20 cellular contexts compared by ENCODE assay signal in the genomic region with DNA sequence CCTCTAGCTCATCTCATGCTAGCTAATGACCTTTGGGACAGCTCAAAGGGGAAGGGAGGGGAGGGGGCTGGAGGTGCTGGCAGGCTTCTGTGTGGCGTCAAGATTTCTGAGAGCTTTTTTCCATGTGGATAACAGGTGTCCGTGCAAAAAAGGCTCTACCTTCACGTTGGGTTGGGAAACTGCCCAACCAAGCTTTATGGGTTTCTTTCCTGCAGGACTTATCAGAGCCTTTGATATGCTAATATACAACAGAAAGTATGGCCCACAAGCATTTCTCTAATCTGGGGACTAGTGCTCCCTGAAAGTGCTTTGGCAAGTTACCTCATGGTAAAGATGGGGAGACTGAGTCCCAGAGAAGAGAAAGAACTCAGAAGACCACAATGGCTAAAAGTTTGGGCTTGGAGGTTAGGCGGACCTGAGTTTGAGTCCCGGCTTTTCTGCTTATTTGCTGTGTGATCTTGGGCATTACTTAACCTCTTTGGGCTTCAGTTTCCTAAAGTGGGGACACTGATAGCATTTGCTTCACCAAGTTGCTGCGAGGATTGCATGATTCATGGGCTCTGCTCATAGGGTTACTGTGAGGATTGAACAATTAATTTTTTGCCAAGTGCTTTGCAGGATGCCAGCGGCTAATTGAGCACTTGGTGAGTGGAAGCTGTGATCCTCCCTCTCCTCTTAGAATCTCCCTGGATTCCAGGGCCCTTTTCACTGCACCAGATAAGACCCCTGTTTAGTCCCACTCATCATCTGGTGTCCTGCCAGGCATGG. TPM values are rescaled to one million over a fixed set of nuclear protein-coding genes. Genes with fewer than 3 reads are reported as not detected.
DNase-seq lines count a peak whose midpoint lies in the region; ATAC-seq and TF ChIP-seq lines count a peak whose summit lies in the region.
"Had no signal": no experiment of that assay in that cellular context is flagged by ENCODE, and none has a peak within 500 bp of the region (broad histone marks: within the 10 kb centered on the region; RNA-seq: fewer than 3 reads in every experiment).

No MANE protein-coding gene starts in this region.

- no peaks in the 10 kb centered on the region for H3K79me2 ChIP-seq in neural progenitor cell (ENCODE audit: low read depth)

- H3K4me1 ChIP-seq in esophagus (ENCODE audit: control insufficient read depth in 2 of 2, insufficient read depth in 2 of 2, low read length in 1 of 2) = peaks cover 2 to 14% of the 10 kb centered on the region in 2 donors
- H3K4me1 ChIP-seq in neural progenitor cell = peaks cover 30% of the 10 kb centered on the region

- H4K20me1 ChIP-seq in neural progenitor cell (ENCODE audit: low read depth) = no peaks in the 10 kb centered on the region

- WGBS in esophagus, 2 donors = 56 to 61% methylated on average over 7 of the region's 7 CpGs

- no peak overlapping the region for H3K9ac ChIP-seq in neural progenitor cell

- intact Hi-C loops in CD4-positive, alpha-beta T cell (cut with DNase I, micrococcal nuclease) = loop anchor here in 1 of 2 experiments (10.0 kb wide), 1 partner anchor 362 kb away; a partner anchor contains a TSS

- peaks cover 19% of the 10 kb centered on the region for H3F3A ChIP-seq in neural progenitor cell (ENCODE audit: low read depth)

- H3K4me2 ChIP-seq in neural progenitor cell = no peak overlapping the region
- H3K4me2 ChIP-seq: GM23338 had no signal

- no peaks in the 10 kb centered on the region for H3K27me3 ChIP-seq in esophagus (ENCODE audit: control insufficient read depth in 1 of 2, insufficient read depth in 2 of 2, low read length in 2 of 2)
- no peaks in the 10 kb centered on the region for H3K27me3 ChIP-seq in neural progenitor cell
- peaks cover 6% of the 10 kb centered on the region for H3K27me3 ChIP-seq in CD4-positive, alpha-beta T cell (ENCODE audit: control insufficient read depth, insufficient read depth, low read length)
- H3K27me3 ChIP-seq: cardiac muscle cell had no signal

- H3K4me1 Mint-ChIP-seq in neural progenitor cell (peaks cover 53% of the 10 kb centered on the region), endothelial cell (ENCODE audit: unreplicated experiment) (peaks cover 21% of the 10 kb centered on the region)
- peaks cover 8% of the 10 kb centered on the region for H3K4me1 Mint-ChIP-seq in CD4-positive, alpha-beta T cell (ENCODE audit: low read depth)

- DNase-seq in AG20443 (ENCODE audit: low spot score) (peak; percentile 30), neural progenitor cell (ENCODE audit: low spot score) (no peak), endothelial cell (ENCODE audit: low spot score) (no peak), NCI-H1694 treated with DMSO at 0.1 percent for 48 hours (lab: John Stamatoyannopoulos, UW) (no peak)
- DNase-seq in activated effector memory CD4-positive, alpha-beta T cell treated with anti-CD3 and anti-CD28 coated beads, Interleukin-2, amount 50 U/mL, for 16 hours = no peak
- DNase-seq in CD4-positive, alpha-beta T cell = no peak
- DNase-seq: activated CD4-positive, CD25-positive, alpha-beta regulatory T cell; activated CD8-positive, alpha-beta memory T cell treated with anti-CD3 and anti-CD28 coated beads, Interleukin-2, amount 50 U/mL, for 4 hours; activated naive CD4-positive, alpha-beta T cell treated with anti-CD3 and anti-CD28 coated beads, Interleukin-2, amount 10 ng/mL, durations not matched to agents 7 days and 5 days; DMS53; effector memory CD8-positive, alpha-beta T cell; kidney; NCI-H2029; NCI-H526 treated with DMSO at 0.1 percent for 48 hours had no signal

- POLR2A ChIA-PET in CD4-positive, alpha-beta T cell (lab: Charles Lee) = no interaction called here

- TF ChIP-seq CTCF in neural progenitor cell (IDR thresholded peaks at IDR 0.05) (no peak), endothelial cell (IDR thresholded peaks at IDR 0.05; ENCODE audit: unreplicated experiment) (no peak)
- no peak for TF ChIP-seq CTCF in CD4-positive, alpha-beta T cell (IDR thresholded peaks at IDR 0.05)

- no peaks in the 10 kb centered on the region for H3K9me3 ChIP-seq in KOPT-K1 (ENCODE audit: insufficient read depth, low read length, poor library complexity, severe bottlenecking)
- no peaks in the 10 kb centered on the region for H3K9me3 ChIP-seq in esophagus (ENCODE audit: control insufficient read depth in 2 of 2, insufficient read depth in 1 of 2, low read depth in 1 of 2, low read length in 1 of 2)
- no peaks in the 10 kb centered on the region for H3K9me3 ChIP-seq in neural progenitor cell (ENCODE audit: low read depth)
- no peaks in the 10 kb centered on the region for H3K9me3 ChIP-seq in CD4-positive, alpha-beta T cell (ENCODE audit: control insufficient read depth, low read length)
- H3K9me3 ChIP-seq: tibial nerve had no signal

- H3K27ac Mint-ChIP-seq in neural progenitor cell = no peak overlapping the region
- H3K27ac Mint-ChIP-seq in endothelial cell (ENCODE audit: unreplicated experiment) = no peak overlapping the region
- no peak overlapping the region for H3K27ac Mint-ChIP-seq in CD4-positive, alpha-beta T cell
- H3K27ac Mint-ChIP-seq: activated naive CD4-positive, alpha-beta T cell treated with anti-CD3 and anti-CD28 coated beads, Interleukin-2, amount 10 ng/mL, durations not matched to agents 7 days and 5 days; GM23338 had no signal

- H3K36me3 ChIP-seq in KOPT-K1 (ENCODE audit: insufficient read depth, low read length) = peaks cover 7% of the 10 kb centered on the region; the same call in 1 of the 2 replicates
- peaks cover 0 to 13% of the 10 kb centered on the region in 2 donors for H3K36me3 ChIP-seq in esophagus (ENCODE audit: control insufficient read depth in 2 of 2, insufficient read depth in 2 of 2, low read length in 1 of 2)
- H3K36me3 ChIP-seq in neural progenitor cell = no peaks in the 10 kb centered on the region
- H3K36me3 ChIP-seq: cardiac muscle cell, tibial nerve had no signal

- CTCF ChIA-PET in CD4-positive, alpha-beta T cell (lab: Charles Lee) = no interaction called here

- peak overlapping the region; percentile 95 for H3K27ac ChIP-seq in KOPT-K1 (ENCODE audit: low read depth, low read length, poor library complexity, severe bottlenecking)
- peak overlapping the region; percentile 8 to 50 for H3K27ac ChIP-seq in esophagus (ENCODE audit: low read depth in 2 of 2, low read length in 1 of 2)
- H3K27ac ChIP-seq in neural progenitor cell = no peak overlapping the region
- H3K27ac ChIP-seq in CD4-positive, alpha-beta T cell (ENCODE audit: low read depth, low read length) = no peak overlapping the region
- H3K27ac ChIP-seq: cardiac muscle cell had no signal

- no peaks in the 10 kb centered on the region for H3K9me3 Mint-ChIP-seq in neural progenitor cell
- no peaks in the 10 kb centered on the region for H3K9me3 Mint-ChIP-seq in endothelial cell (ENCODE audit: unreplicated experiment)
- H3K9me3 Mint-ChIP-seq in CD4-positive, alpha-beta T cell = no peaks in the 10 kb centered on the region
- H3K9me3 Mint-ChIP-seq: activated naive CD4-positive, alpha-beta T cell treated with anti-CD3 and anti-CD28 coated beads, Interleukin-2, amount 10 ng/mL, durations not matched to agents 7 days and 5 days; effector memory CD8-positive, alpha-beta T cell; GM23338 had no signal

- H3K36me3 Mint-ChIP-seq in neural progenitor cell (peaks cover 2% of the 10 kb centered on the region), endothelial cell (ENCODE audit: low read depth, unreplicated experiment) (no peaks in the 10 kb centered on the region)
- H3K36me3 Mint-ChIP-seq in CD4-positive, alpha-beta T cell (ENCODE audit: low read depth) = no peaks in the 10 kb centered on the region
- H3K36me3 Mint-ChIP-seq: activated naive CD4-positive, alpha-beta T cell treated with anti-CD3 and anti-CD28 coated beads, Interleukin-2, amount 10 ng/mL, durations not matched to agents 7 days and 5 days had no signal

- H3K4me3 Mint-ChIP-seq in neural progenitor cell = peak overlapping the region; percentile 18
- no peak overlapping the region for H3K4me3 Mint-ChIP-seq in endothelial cell (ENCODE audit: unreplicated experiment)
- H3K4me3 Mint-ChIP-seq in CD4-positive, alpha-beta T cell = no peak overlapping the region
- H3K4me3 Mint-ChIP-seq: activated naive CD4-positive, alpha-beta T cell treated with anti-CD3 and anti-CD28 coated beads, Interleukin-2, amount 10 ng/mL, durations not matched to agents 7 days and 5 days; effector memory CD8-positive, alpha-beta T cell; GM23338 had no signal

- no peak overlapping the region for H2AFZ ChIP-seq in neural progenitor cell (replicated peaks)
- H2AFZ ChIP-seq: GM23338 had no signal

- H3K4me3 ChIP-seq in esophagus (ENCODE audit: low read depth in 1 of 2, low read length in 2 of 2) = no peak overlapping the region
- no peak overlapping the region for H3K4me3 ChIP-seq in neural progenitor cell
- H3K4me3 ChIP-seq: cardiac muscle cell, GM23338, tibial nerve had no signal

- no peak for ATAC-seq in CD4-positive, alpha-beta T cell (ENCODE audit: poor library complexity)
- ATAC-seq: effector memory CD8-positive, alpha-beta T cell; GM23338 had no signal

- H3K27me3 Mint-ChIP-seq in neural progenitor cell (ENCODE audit: insufficient read depth, low read depth) = peaks cover 3% of the 10 kb centered on the region
- H3K27me3 Mint-ChIP-seq in endothelial cell (ENCODE audit: unreplicated experiment) = peaks cover 12% of the 10 kb centered on the region
- no peaks in the 10 kb centered on the region for H3K27me3 Mint-ChIP-seq in CD4-positive, alpha-beta T cell
- H3K27me3 Mint-ChIP-seq: effector memory CD8-positive, alpha-beta T cell had no signal

RNA-seq across cellular contexts. Expression of a gene that starts 14.1 kb away (rescaled TPM):
- polyA plus RNA-seq in esophagus = 10 to 100 TPM; 30.9 to 31.1 TPM
- 8.0 and 17.5 TPM in 2 replicates for total RNA-seq in neural progenitor cell (ENCODE audit: low replicate concordance)
- total RNA-seq in endothelial cell (ENCODE audit: unreplicated experiment) = 2.7 TPM
- total RNA-seq in CD4-positive, alpha-beta T cell = 1 to 10 TPM; 1.8 to 2.3 TPM
- total RNA-seq: cardiac muscle cell had no signal

RNA-seq across cellular contexts. Expression of a gene that starts 25.6 kb away (rescaled TPM):
- polyA plus RNA-seq in esophagus = under 1 TPM; 0.31 to 0.72 TPM
- not detected in 2 replicates for total RNA-seq in neural progenitor cell (ENCODE audit: low replicate concordance)
- 0.31 TPM for total RNA-seq in endothelial cell (ENCODE audit: unreplicated experiment)
- total RNA-seq in CD4-positive, alpha-beta T cell = under 1 TPM in 1 of 2 experiments, not detected in 1; 0.28 TPM
- total RNA-seq: cardiac muscle cell; GM23338; T-helper 1 cell treated with Interleukin-12 subunit alpha and Interleukin-12 subunit beta and Interleukin-4 antibody, amounts not matched to agents 30 ng/mL and 1 ng/mL, for 36 hours had no signal
- polyA plus RNA-seq: cardiac muscle cell, GM23338 had no signal

RNA-seq across cellular contexts. Expression of a gene that starts 52.1 kb away (rescaled TPM):
- not detected for polyA plus RNA-seq in esophagus
- total RNA-seq in neural progenitor cell (ENCODE audit: low replicate concordance) = 0.41 and 0.84 TPM in 2 replicates
- 1.8 TPM for total RNA-seq in endothelial cell (ENCODE audit: unreplicated experiment)
- not detected for total RNA-seq in CD4-positive, alpha-beta T cell
- total RNA-seq: GM23338; T-helper 1 cell treated with Interleukin-12 subunit alpha and Interleukin-12 subunit beta and Interleukin-4 antibody, amounts not matched to agents 30 ng/mL and 1 ng/mL, for 36 hours had no signal
- polyA plus RNA-seq: GM23338 had no signal

Comparison
In these comparisons a context has a peak if more than half of its experiments do, and no peak if none do; other contexts are left out.
1. H3K27ac ChIP-seq: peak in KOPT-K1 (single experiment) and esophagus (2 of 2); none in neural progenitor cell (single experiment) and CD4-positive, alpha-beta T cell (single experiment).